Comparison of ENCODE assay signal across 10 cellular contexts in the genomic region with DNA sequence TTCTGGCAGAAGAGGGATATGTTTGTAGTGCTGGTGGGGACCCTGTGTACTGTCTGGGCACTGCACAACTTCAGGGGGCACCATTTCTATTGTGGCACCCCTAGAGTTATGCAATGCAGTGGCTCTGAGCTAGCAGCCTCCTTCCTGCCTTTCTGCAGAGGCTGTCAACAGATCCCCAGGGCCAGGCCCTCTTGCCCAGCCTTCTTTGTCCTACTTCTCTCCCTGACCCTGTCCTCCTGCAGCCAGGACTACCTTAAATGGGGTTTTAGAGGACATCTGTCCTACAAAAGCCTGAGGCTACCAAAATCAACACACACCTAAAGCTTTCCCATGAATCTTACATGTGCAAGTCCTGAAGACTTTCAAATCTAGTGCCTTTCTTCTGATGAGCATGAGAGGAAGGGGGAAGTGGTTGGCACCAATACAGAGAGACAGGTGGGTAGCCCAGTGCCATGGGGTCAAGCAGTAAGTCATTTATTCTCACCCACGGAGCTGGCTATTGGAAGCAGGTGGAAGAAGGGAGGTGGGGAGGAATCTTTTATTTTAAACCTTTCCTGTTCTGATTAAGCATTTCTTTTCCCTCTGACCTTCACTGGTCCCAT. TPM values are rescaled to one million over a fixed set of nuclear protein-coding genes. Genes with fewer than 3 reads are reported as not detected.
DNase-seq lines count a peak whose midpoint lies in the region; ATAC-seq and TF ChIP-seq lines count a peak whose summit lies in the region.
"Had no signal": no experiment of that assay in that cellular context is flagged by ENCODE, and none has a peak within 500 bp of the region (broad histone marks: within the 10 kb centered on the region; RNA-seq: fewer than 3 reads in every experiment).

No MANE protein-coding gene starts in this region.

- no peak for TF ChIP-seq CTCF in glutamatergic neuron (IDR thresholded peaks at IDR 0.05; ENCODE audit: partially characterized antibody, unreplicated experiment)

- peak overlapping the region; percentile 97 for H3K27ac Mint-ChIP-seq in activated naive CD4-positive, alpha-beta T cell treated with anti-CD3 and anti-CD28 coated beads for 36 hours
- H3K27ac Mint-ChIP-seq in T-helper 17 cell, result peak overlapping the region; percentile 99
- peak overlapping the region; percentile 96 for H3K27ac Mint-ChIP-seq in glutamatergic neuron (ENCODE audit: unreplicated experiment)
- peak overlapping the region; percentile 80 to 99 for H3K27ac Mint-ChIP-seq in stimulated activated naive CD8-positive, alpha-beta T cell treated with anti-CD3 and anti-CD28 coated beads, Interleukin-15, amount 100 ng/mL, for 72 hours

- no peaks in the 10 kb centered on the region for H3K9me3 ChIP-seq in T-helper 17 cell (ENCODE audit: control insufficient read depth, low read length, poor library complexity, severe bottlenecking)
- H3K9me3 ChIP-seq: ascending aorta had no signal

- intact Hi-C loops in activated naive CD4-positive, alpha-beta T cell treated with anti-CD3 and anti-CD28 coated beads for 36 hours (cut with micrococcal nuclease), result loop anchor here (5.0 to 10.0 kb wide), 2 partner anchors 36 to 1921 kb away; no protein-coding TSS in a partner anchor

- no peak for ATAC-seq in T-helper 17 cell
- no peak for ATAC-seq in stimulated activated naive CD8-positive, alpha-beta T cell treated with anti-CD3 and anti-CD28 coated beads, Interleukin-15, amount 100 ng/mL, for 72 hours
- no peak for ATAC-seq in GM21390 (IDR thresholded peaks at IDR 0.05; ENCODE audit: unreplicated experiment)

- H3K9me3 Mint-ChIP-seq in activated naive CD4-positive, alpha-beta T cell treated with anti-CD3 and anti-CD28 coated beads for 36 hours, result no peaks in the 10 kb centered on the region
- peaks cover 37% of the 10 kb centered on the region for H3K9me3 Mint-ChIP-seq in glutamatergic neuron (ENCODE audit: unreplicated experiment)
- no peaks in the 10 kb centered on the region for H3K9me3 Mint-ChIP-seq in stimulated activated naive CD8-positive, alpha-beta T cell treated with anti-CD3 and anti-CD28 coated beads, Interleukin-15, amount 100 ng/mL, for 72 hours

- no peaks in the 10 kb centered on the region for H3K27me3 Mint-ChIP-seq in activated naive CD4-positive, alpha-beta T cell treated with anti-CD3 and anti-CD28 coated beads for 36 hours (ENCODE audit: low read depth)
- H3K27me3 Mint-ChIP-seq in T-helper 17 cell, result no peaks in the 10 kb centered on the region
- H3K27me3 Mint-ChIP-seq in glutamatergic neuron (ENCODE audit: unreplicated experiment), result peaks cover 34% of the 10 kb centered on the region
- no peaks in the 10 kb centered on the region for H3K27me3 Mint-ChIP-seq in stimulated activated naive CD8-positive, alpha-beta T cell treated with anti-CD3 and anti-CD28 coated beads, Interleukin-15, amount 100 ng/mL, for 72 hours

- H3K36me3 Mint-ChIP-seq in activated naive CD4-positive, alpha-beta T cell treated with anti-CD3 and anti-CD28 coated beads for 36 hours (ENCODE audit: low read depth), result peaks cover 47% of the 10 kb centered on the region
- H3K36me3 Mint-ChIP-seq in T-helper 17 cell (ENCODE audit: low read depth), result peaks cover 10% of the 10 kb centered on the region
- no peaks in the 10 kb centered on the region for H3K36me3 Mint-ChIP-seq in glutamatergic neuron (ENCODE audit: unreplicated experiment)

- H3K4me1 Mint-ChIP-seq in activated naive CD4-positive, alpha-beta T cell treated with anti-CD3 and anti-CD28 coated beads for 36 hours (ENCODE audit: low read depth), result peaks cover 70% of the 10 kb centered on the region
- peaks cover 65% of the 10 kb centered on the region for H3K4me1 Mint-ChIP-seq in T-helper 17 cell
- H3K4me1 Mint-ChIP-seq in glutamatergic neuron (ENCODE audit: low read depth, unreplicated experiment), result peaks cover 37% of the 10 kb centered on the region
- peaks cover 78% of the 10 kb centered on the region for H3K4me1 Mint-ChIP-seq in stimulated activated naive CD8-positive, alpha-beta T cell treated with anti-CD3 and anti-CD28 coated beads, Interleukin-15, amount 100 ng/mL, for 72 hours

- H3K4me3 Mint-ChIP-seq in activated naive CD4-positive, alpha-beta T cell treated with anti-CD3 and anti-CD28 coated beads for 36 hours, result peak overlapping the region; percentile 87
- H3K4me3 Mint-ChIP-seq in T-helper 17 cell (peak overlapping the region; percentile 99), glutamatergic neuron (ENCODE audit: unreplicated experiment) (peak overlapping the region; percentile 98)
- peak overlapping the region; percentile 86 to 98 for H3K4me3 Mint-ChIP-seq in stimulated activated naive CD8-positive, alpha-beta T cell treated with anti-CD3 and anti-CD28 coated beads, Interleukin-15, amount 100 ng/mL, for 72 hours

- CTCF ChIA-PET in activated naive CD4-positive, alpha-beta T cell treated with anti-CD3 and anti-CD28 coated beads for 36 hours (lab: Charles Lee), result interaction anchor here (1.0 to 1.8 kb wide), 5 partner anchors 33 to 251 kb away, joined by 5 to 7 read pairs (median 6); no protein-coding TSS in a partner anchor

- no peak for DNase-seq in activated naive CD4-positive, alpha-beta T cell treated with anti-CD3 and anti-CD28 coated beads for 36 hours
- DNase-seq in activated naive CD4-positive, alpha-beta T cell treated with anti-CD3 and anti-CD28 coated beads, Interleukin-2, amount 50 U/mL, for 16 hours, result no peak
- no peak for DNase-seq in T-helper 17 cell
- no peak for DNase-seq in glutamatergic neuron
- DNase-seq in stimulated activated naive CD8-positive, alpha-beta T cell treated with anti-CD3 and anti-CD28 coated beads, Interleukin-15, amount 100 ng/mL, for 72 hours, result no peak
- DNase-seq in SHP77 (lab: John Stamatoyannopoulos, UW), result no peak
- DNase-seq in OCI-M2 (lab: John Stamatoyannopoulos, UW; ENCODE audit: unreplicated experiment), result no peak
- DNase-seq: NCI-H446 treated with DMSO at 0.1 percent for 48 hours had no signal

RNA-seq across cellular contexts. Expression of a gene that starts 2.4 kb away (rescaled TPM):
- 100 to 1,000 TPM; 205 to 208 TPM for total RNA-seq in activated naive CD4-positive, alpha-beta T cell treated with anti-CD3 and anti-CD28 coated beads for 36 hours
- 100 to 1,000 TPM; 603 to 772 TPM for total RNA-seq in T-helper 17 cell
- total RNA-seq in glutamatergic neuron (ENCODE audit: unreplicated experiment), result 362 TPM
